ENCODE assay signal across 9 cellular contexts in the genomic region with DNA sequence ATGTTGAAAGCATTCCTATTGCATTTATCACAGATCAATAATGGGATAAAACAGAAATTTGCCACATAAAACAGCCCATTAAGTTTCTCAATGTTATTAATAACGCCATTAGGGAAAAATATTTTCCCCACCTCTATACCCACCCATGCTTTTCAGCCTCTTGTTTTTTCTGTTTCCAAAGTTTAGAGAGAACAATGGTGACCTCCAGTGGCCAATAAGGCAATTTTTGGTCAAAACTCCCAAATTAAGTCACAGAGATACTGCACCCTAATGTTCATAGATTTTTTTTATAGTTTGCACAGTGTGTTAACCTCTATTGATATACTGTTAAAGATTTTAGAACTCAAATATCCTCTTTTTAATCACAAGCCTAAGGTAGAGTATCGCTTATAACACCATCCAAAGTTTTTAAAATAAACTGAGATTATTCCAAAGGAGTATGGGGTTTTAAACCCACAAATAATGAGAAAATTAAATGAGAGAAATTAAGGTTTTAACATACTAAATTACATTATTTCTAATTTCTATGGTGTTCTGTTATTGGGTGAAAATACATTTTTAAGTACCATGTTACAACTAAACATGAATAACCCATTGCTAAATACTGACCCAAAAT.
DNase-seq lines count a peak whose midpoint lies in the region; TF ChIP-seq lines count a peak whose summit lies in the region.
"Had no signal": no experiment of that assay in that cellular context is flagged by ENCODE, and none has a peak within 500 bp of the region (broad histone marks: within the 10 kb centered on the region; RNA-seq: fewer than 3 reads in every experiment).

No MANE protein-coding gene starts in this region.

- H4K20me1 ChIP-seq in Karpas-422 (ENCODE audit: insufficient read depth, low read depth, low read length) = no peaks in the 10 kb centered on the region

- H3K4me2 ChIP-seq in Karpas-422 (ENCODE audit: low read depth, low read length, poor library complexity, severe bottlenecking) (no peak overlapping the region), parathyroid adenoma (ENCODE audit: low read length) (no peak overlapping the region)

- H3K9me2 ChIP-seq in Karpas-422 (replicated peaks; ENCODE audit: insufficient read depth, low read length) = no peaks in the 10 kb centered on the region

- no peak overlapping the region for H3K27ac Mint-ChIP-seq in chondrocyte (ENCODE audit: unreplicated experiment)
- H3K27ac Mint-ChIP-seq in activated naive CD4-positive, alpha-beta T cell treated with anti-CD3 and anti-CD28 coated beads for 36 hours = no peak overlapping the region

- no peak overlapping the region for H3K9ac ChIP-seq in Karpas-422 (ENCODE audit: low read length)
- H3K9ac ChIP-seq in parathyroid adenoma = no peak overlapping the region

- no peak overlapping the region for H3K4me3 Mint-ChIP-seq in chondrocyte (ENCODE audit: unreplicated experiment)
- no peak overlapping the region for H3K4me3 Mint-ChIP-seq in activated naive CD4-positive, alpha-beta T cell treated with anti-CD3 and anti-CD28 coated beads for 36 hours

- H3K9me3 ChIP-seq in Karpas-422 (ENCODE audit: low read length) (no peaks in the 10 kb centered on the region), parathyroid adenoma (ENCODE audit: control insufficient read depth, low read length) (no peaks in the 10 kb centered on the region), esophagus muscularis mucosa (no peaks in the 10 kb centered on the region)

- H3K4me1 Mint-ChIP-seq in chondrocyte (ENCODE audit: low read depth) = peaks cover 1% of the 10 kb centered on the region
- H3K4me1 Mint-ChIP-seq in activated naive CD4-positive, alpha-beta T cell treated with anti-CD3 and anti-CD28 coated beads for 36 hours (ENCODE audit: low read depth) = no peaks in the 10 kb centered on the region

- no peak for TF ChIP-seq EP300 in esophagus muscularis mucosa (IDR thresholded peaks at IDR 0.05)

- DNase-seq in DMS 273 (lab: John Stamatoyannopoulos, UW; ENCODE audit: unreplicated experiment) (peak; percentile 33), DMS 273 treated with DMSO at 0.1 percent for 48 hours (lab: John Stamatoyannopoulos, UW) (no peak), Karpas-422 (peak; percentile 67), chondrocyte (ENCODE audit: low spot score) (no peak), esophagus muscularis mucosa (ENCODE audit: extremely low spot score) (no peak)
- no peak for DNase-seq in activated naive CD4-positive, alpha-beta T cell treated with anti-CD3 and anti-CD28 coated beads for 36 hours
- DNase-seq in activated CD8-positive, alpha-beta memory T cell treated with anti-CD3 and anti-CD28 coated beads, Interleukin-2, amount 50 U/mL, for 4 hours = no peak
- DNase-seq: 8988T had no signal

- 66% methylated on average over 2 of the region's 2 CpGs for WGBS in esophagus muscularis mucosa

- no peaks in the 10 kb centered on the region for H3K79me2 ChIP-seq in Karpas-422 (ENCODE audit: low read length)
- no peaks in the 10 kb centered on the region for H3K79me2 ChIP-seq in parathyroid adenoma

- intact Hi-C loops in esophagus muscularis mucosa (cut with DNase I) = no loop called here
- intact Hi-C loops in activated naive CD4-positive, alpha-beta T cell treated with anti-CD3 and anti-CD28 coated beads for 36 hours (cut with micrococcal nuclease) = no loop called here

- H3K36me3 ChIP-seq in Karpas-422 (ENCODE audit: insufficient read depth, low read length) (no peaks in the 10 kb centered on the region), parathyroid adenoma (ENCODE audit: control insufficient read depth, insufficient read depth, low read length) (no peaks in the 10 kb centered on the region), esophagus muscularis mucosa (no peaks in the 10 kb centered on the region)

- no peaks in the 10 kb centered on the region for H3K4me1 ChIP-seq in Karpas-422 (ENCODE audit: low read length)
- H3K4me1 ChIP-seq in parathyroid adenoma = no peaks in the 10 kb centered on the region
- no peaks in the 10 kb centered on the region for H3K4me1 ChIP-seq in esophagus muscularis mucosa

- no peak for TF ChIP-seq POLR2A in esophagus muscularis mucosa (IDR thresholded peaks at IDR 0.05; ENCODE audit: low read depth)

- H3K9me3 Mint-ChIP-seq in chondrocyte (ENCODE audit: low read depth) = no peaks in the 10 kb centered on the region
- no peaks in the 10 kb centered on the region for H3K9me3 Mint-ChIP-seq in activated naive CD4-positive, alpha-beta T cell treated with anti-CD3 and anti-CD28 coated beads for 36 hours

- H3K4me3 ChIP-seq in Karpas-422 (ENCODE audit: low read length) (no peak overlapping the region), parathyroid adenoma (ENCODE audit: low read depth, low read length) (no peak overlapping the region), esophagus muscularis mucosa (no peak overlapping the region)

- H3K36me3 Mint-ChIP-seq in chondrocyte (ENCODE audit: low read depth) = no peaks in the 10 kb centered on the region
- H3K36me3 Mint-ChIP-seq in activated naive CD4-positive, alpha-beta T cell treated with anti-CD3 and anti-CD28 coated beads for 36 hours (ENCODE audit: low read depth) = no peaks in the 10 kb centered on the region

- CTCF ChIA-PET in activated naive CD4-positive, alpha-beta T cell treated with anti-CD3 and anti-CD28 coated beads for 36 hours (lab: Charles Lee) = interaction anchor here (0.7 to 2.6 kb wide), 2 partner anchors 15 to 1063 kb away, joined by 3 to 9 read pairs; no protein-coding TSS in a partner anchor

- TF ChIP-seq CTCF in chondrocyte (IDR thresholded peaks at IDR 0.05) (peak; percentile 87), parathyroid adenoma (IDR thresholded peaks at IDR 0.05) (peak; percentile 28), esophagus muscularis mucosa (IDR thresholded peaks at IDR 0.05) (peak in 1 of 3 experiments; percentile 31)

- H3K27me3 Mint-ChIP-seq in chondrocyte (ENCODE audit: low read depth) = no peaks in the 10 kb centered on the region
- H3K27me3 Mint-ChIP-seq in activated naive CD4-positive, alpha-beta T cell treated with anti-CD3 and anti-CD28 coated beads for 36 hours (ENCODE audit: low read depth) = no peaks in the 10 kb centered on the region

- H2AFZ ChIP-seq in Karpas-422 (ENCODE audit: low read length) = no peak overlapping the region
- no peak overlapping the region for H2AFZ ChIP-seq in parathyroid adenoma

- H3K27ac ChIP-seq in Karpas-422 (ENCODE audit: low read length) (no peak overlapping the region), parathyroid adenoma (no peak overlapping the region), esophagus muscularis mucosa (replicated peaks in 1 of 4) (no peak overlapping the region)

- H3K27me3 ChIP-seq in Karpas-422 (ENCODE audit: low read length) = no peaks in the 10 kb centered on the region
- H3K27me3 ChIP-seq in parathyroid adenoma (ENCODE audit: control insufficient read depth, insufficient read depth, low read length) = no peaks in the 10 kb centered on the region
- no peaks in the 10 kb centered on the region for H3K27me3 ChIP-seq in esophagus muscularis mucosa

Comparison
In these comparisons a context has a peak if more than half of its experiments do, and no peak if none do; other contexts are left out.
1. DNase-seq: peak in DMS 273 (single experiment) and Karpas-422 (single experiment); none in DMS 273 treated with DMSO at 0.1 percent for 48 hours (single experiment), chondrocyte (single experiment), esophagus muscularis mucosa (single experiment), activated naive CD4-positive, alpha-beta T cell treated with anti-CD3 and anti-CD28 coated beads for 36 hours (single experiment) and activated CD8-positive, alpha-beta memory T cell treated with anti-CD3 and anti-CD28 coated beads, Interleukin-2, amount 50 U/mL, for 4 hours (single experiment).